Comparison of ENCODE assay signal across 11 cellular contexts in genomic region chr20:21391495-21392298, GRCh38. TPM values are rescaled to one million over a fixed set of nuclear protein-coding genes. Genes with fewer than 3 reads are reported as not detected.
DNase-seq lines count a peak whose midpoint lies in the region; ATAC-seq lines count a peak whose summit lies in the region.
"Had no signal": no experiment of that assay in that cellular context is flagged by ENCODE, and none has a peak within 500 bp of the region (broad histone marks: within the 10 kb centered on the region; RNA-seq: fewer than 3 reads in every experiment).

No MANE protein-coding gene starts in this region.

- peaks cover 2% of the 10 kb centered on the region for H3K9me3 ChIP-seq in iPS-18c (ENCODE audit: control insufficient read depth, insufficient read depth, low read length)
- H3K9me3 ChIP-seq: lower lobe of right lung had no signal

- no peaks in the 10 kb centered on the region for H3K9me3 Mint-ChIP-seq in activated T-helper 2 cell treated with anti-CD3 and anti-CD28 coated beads, Interferon-gamma antibody, Interleukin-2, Interleukin-4, amounts not matched to agents 10 μg/mL and 5 μg/mL and 100 μg/mL, durations not matched to agents 14 hours and 24 hours and 36 hours
- no peaks in the 10 kb centered on the region for H3K9me3 Mint-ChIP-seq in stimulated activated effector memory CD8-positive, alpha-beta T cell treated with anti-CD3 and anti-CD28 coated beads, Interleukin-12 subunit alpha, Interleukin-12 subunit beta, amount 100 ng/mL, for 72 hours

- intact Hi-C loops in activated T-helper 2 cell treated with anti-CD3 and anti-CD28 coated beads, Interferon-gamma antibody, Interleukin-2, Interleukin-4, amounts not matched to agents 10 μg/mL and 5 μg/mL and 100 μg/mL, durations not matched to agents 14 hours and 24 hours and 36 hours (cut with micrococcal nuclease): loop anchor here (2.0 to 10.0 kb wide), 2 partner anchors 157 to 1027 kb away; partner anchors contain the start of gene INSM1

- ATAC-seq in stimulated activated effector memory CD8-positive, alpha-beta T cell treated with anti-CD3 and anti-CD28 coated beads, Interleukin-12 subunit alpha, Interleukin-12 subunit beta, amount 100 ng/mL, for 72 hours: peak; percentile 19
- no peak for ATAC-seq in GM21528 (IDR thresholded peaks at IDR 0.05; ENCODE audit: low FRiP score, unreplicated experiment)

- H3K36me3 Mint-ChIP-seq in activated T-helper 2 cell treated with anti-CD3 and anti-CD28 coated beads, Interferon-gamma antibody, Interleukin-2, Interleukin-4, amounts not matched to agents 10 μg/mL and 5 μg/mL and 100 μg/mL, durations not matched to agents 14 hours and 24 hours and 36 hours (ENCODE audit: low read depth): peaks cover 39% of the 10 kb centered on the region
- peaks cover 46% of the 10 kb centered on the region for H3K36me3 Mint-ChIP-seq in stimulated activated effector memory CD8-positive, alpha-beta T cell treated with anti-CD3 and anti-CD28 coated beads, Interleukin-12 subunit alpha, Interleukin-12 subunit beta, amount 100 ng/mL, for 72 hours

- peak; percentile 20 for DNase-seq in activated T-cell treated with anti-CD3 and anti-CD28 coated beads, Interleukin-2, amount 50 U/mL, for 1 hour
- DNase-seq in activated T-cell treated with anti-CD3 and anti-CD28 coated beads for 4 hours (no peak), NCI-H510A (lab: John Stamatoyannopoulos, UW) (no peak), NCI-H446 (lab: John Stamatoyannopoulos, UW) (no peak)
- DNase-seq in activated T-helper 2 cell treated with anti-CD3 and anti-CD28 coated beads, Interferon-gamma antibody, Interleukin-2, Interleukin-4, amounts not matched to agents 10 μg/mL and 5 μg/mL and 100 μg/mL, durations not matched to agents 14 hours and 24 hours and 36 hours (ENCODE audit: low spot score): no peak
- no peak for DNase-seq in stimulated activated effector memory CD8-positive, alpha-beta T cell treated with anti-CD3 and anti-CD28 coated beads, Interleukin-12 subunit alpha, Interleukin-12 subunit beta, amount 100 ng/mL, for 72 hours (ENCODE audit: low spot score in 2 of 2)
- DNase-seq: lower lobe of right lung, NCI-H1436 treated with DMSO at 0.1 percent for 48 hours had no signal

- peak overlapping the region; percentile 31 for H3K4me3 Mint-ChIP-seq in activated T-helper 2 cell treated with anti-CD3 and anti-CD28 coated beads, Interferon-gamma antibody, Interleukin-2, Interleukin-4, amounts not matched to agents 10 μg/mL and 5 μg/mL and 100 μg/mL, durations not matched to agents 14 hours and 24 hours and 36 hours (ENCODE audit: low read depth)
- H3K4me3 Mint-ChIP-seq in stimulated activated effector memory CD8-positive, alpha-beta T cell treated with anti-CD3 and anti-CD28 coated beads, Interleukin-12 subunit alpha, Interleukin-12 subunit beta, amount 100 ng/mL, for 72 hours: peak overlapping the region; percentile 27

- H3K27ac Mint-ChIP-seq in activated T-helper 2 cell treated with anti-CD3 and anti-CD28 coated beads, Interferon-gamma antibody, Interleukin-2, Interleukin-4, amounts not matched to agents 10 μg/mL and 5 μg/mL and 100 μg/mL, durations not matched to agents 14 hours and 24 hours and 36 hours: no peak overlapping the region
- H3K27ac Mint-ChIP-seq in stimulated activated effector memory CD8-positive, alpha-beta T cell treated with anti-CD3 and anti-CD28 coated beads, Interleukin-12 subunit alpha, Interleukin-12 subunit beta, amount 100 ng/mL, for 72 hours: no peak overlapping the region

- H3K4me3 ChIP-seq in iPS-18c (ENCODE audit: insufficient read depth, low read depth, low read length): peak overlapping the region; percentile 37; the same call in 1 of the 2 replicates
- H3K4me3 ChIP-seq: lower lobe of right lung had no signal

- H3K4me1 Mint-ChIP-seq in activated T-helper 2 cell treated with anti-CD3 and anti-CD28 coated beads, Interferon-gamma antibody, Interleukin-2, Interleukin-4, amounts not matched to agents 10 μg/mL and 5 μg/mL and 100 μg/mL, durations not matched to agents 14 hours and 24 hours and 36 hours (ENCODE audit: low read depth): peaks cover 18% of the 10 kb centered on the region
- peaks cover 17% of the 10 kb centered on the region for H3K4me1 Mint-ChIP-seq in stimulated activated effector memory CD8-positive, alpha-beta T cell treated with anti-CD3 and anti-CD28 coated beads, Interleukin-12 subunit alpha, Interleukin-12 subunit beta, amount 100 ng/mL, for 72 hours

- peaks cover 42% of the 10 kb centered on the region for H3K27me3 Mint-ChIP-seq in activated T-helper 2 cell treated with anti-CD3 and anti-CD28 coated beads, Interferon-gamma antibody, Interleukin-2, Interleukin-4, amounts not matched to agents 10 μg/mL and 5 μg/mL and 100 μg/mL, durations not matched to agents 14 hours and 24 hours and 36 hours (ENCODE audit: low read depth)

RNA-seq across cellular contexts. Expression of gene NKX2-4, which starts 5.6 kb away (rescaled TPM):
- total RNA-seq in activated T-helper 2 cell treated with anti-CD3 and anti-CD28 coated beads, Interferon-gamma antibody, Interleukin-2, Interleukin-4, amounts not matched to agents 10 μg/mL and 5 μg/mL and 100 μg/mL, durations not matched to agents 14 hours and 24 hours and 36 hours: not detected in 2 replicates
- total RNA-seq: fibroblast of villous mesenchyme, lower lobe of right lung had no signal
